8 cellular contexts compared by ENCODE assay signal in the genomic region with DNA sequence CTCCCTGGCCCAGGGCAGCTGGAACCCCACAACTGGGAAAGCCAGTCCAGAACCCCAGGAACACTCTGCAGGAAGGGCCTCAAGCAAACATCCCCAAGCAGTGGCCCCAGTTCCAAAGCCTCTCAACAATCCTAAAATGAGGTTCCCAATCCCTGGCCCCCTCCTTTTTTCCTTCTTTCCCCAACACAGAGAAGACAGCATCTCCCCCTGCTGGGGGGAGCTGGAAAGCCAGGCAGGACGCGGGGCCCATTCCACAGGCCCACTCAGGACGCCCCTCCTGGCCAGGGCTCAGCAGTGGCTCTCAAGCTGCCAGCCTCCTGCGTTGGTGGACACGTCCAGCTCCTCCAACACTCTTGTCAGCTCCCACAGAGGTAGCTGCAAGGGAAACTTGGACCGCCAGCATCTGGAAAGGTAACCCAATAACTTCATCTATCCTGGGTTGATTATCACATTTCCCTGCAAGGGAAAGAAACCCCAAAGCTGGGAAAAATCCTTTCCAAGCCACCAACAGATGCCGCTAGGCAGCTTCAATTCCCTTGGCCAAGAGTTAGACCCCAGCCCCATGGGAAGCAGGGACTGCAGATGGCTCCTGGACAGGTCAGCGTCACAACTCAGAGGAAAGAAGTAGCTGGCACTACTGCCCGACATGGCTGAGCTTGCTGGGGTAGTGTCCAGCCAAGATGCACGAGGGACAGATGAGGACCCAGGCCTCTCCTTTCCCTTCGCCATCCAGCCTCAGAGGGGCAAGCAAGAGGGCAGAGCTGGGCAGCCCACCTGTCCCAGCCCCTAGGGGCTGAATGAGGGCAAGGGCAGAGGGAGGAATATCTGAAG. TPM values are rescaled to one million over a fixed set of nuclear protein-coding genes. Genes with fewer than 3 reads are reported as not detected.
DNase-seq lines count a peak whose midpoint lies in the region; ATAC-seq, FAIRE-seq and TF ChIP-seq lines count a peak whose summit lies in the region.

No MANE protein-coding gene starts in this region.

- no peak overlapping the region for H3K27ac ChIP-seq in upper lobe of right lung

- TF ChIP-seq CTCF in upper lobe of right lung (IDR thresholded peaks at IDR 0.05) = peak; percentile 67

- intact Hi-C loops in upper lobe of right lung (cut with DNase I) = no loop called here

- no peak for ATAC-seq in upper lobe of right lung
- no peak for ATAC-seq in activated CD4-positive, CD25-positive, alpha-beta regulatory T cell treated with anti-CD3 and anti-CD28 coated beads, Interleukin-2, amount 50 U/mL, for 24 hours

- peaks cover 30% of the 10 kb centered on the region for H3K36me3 ChIP-seq in upper lobe of right lung

- peaks cover 30% of the 10 kb centered on the region for H3K4me1 ChIP-seq in upper lobe of right lung

- H3K4me3 ChIP-seq in upper lobe of right lung = no peak overlapping the region

- peak; percentile 28 for DNase-seq in COLO668 (lab: John Stamatoyannopoulos, UW; ENCODE audit: unreplicated experiment)
- DNase-seq in HT-29 (ENCODE audit: low spot score) = peak; percentile 51
- DNase-seq in activated naive CD4-positive, alpha-beta T cell treated with anti-CD3 and anti-CD28 coated beads, Interleukin-2, amount 50 U/mL, for 16 hours = peak; percentile 26
- peak; percentile 51 for DNase-seq in iPS-NIHi7 (ENCODE audit: extremely low spot score)
- no peak for DNase-seq in upper lobe of right lung
- no peak for DNase-seq in NCI-H510A treated with DMSO at 0.1 percent for 48 hours (lab: John Stamatoyannopoulos, UW)
- no peak for DNase-seq in H54 (ENCODE audit: insufficient read length, low spot score)

- no peak for FAIRE-seq in H54 (lab: Jason Lieb, UNC)

- H3K27me3 ChIP-seq in upper lobe of right lung = no peaks in the 10 kb centered on the region

- no peak for TF ChIP-seq POLR2A in H54 (IDR thresholded peaks at IDR 0.05; ENCODE audit: low read depth, low read length)

- H3K9me3 ChIP-seq in upper lobe of right lung = no peaks in the 10 kb centered on the region

RNA-seq across cellular contexts. Expression of a gene that starts 7.6 kb away (rescaled TPM):
- total RNA-seq in HT-29 (2014; rRNA removed; shearing (Covaris generic)) = 54.8 and 56.3 TPM in 2 replicates
- 55.3 TPM for total RNA-seq in upper lobe of right lung

RNA-seq across cellular contexts. Expression of a gene that starts 25.9 kb away (rescaled TPM):
- 5.8 and 7.8 TPM in 2 replicates for total RNA-seq in HT-29 (2014; rRNA removed; shearing (Covaris generic))
- total RNA-seq in upper lobe of right lung = 0.35 TPM

RNA-seq across cellular contexts. Expression of a gene that starts 45.3 kb away (rescaled TPM):
- total RNA-seq in HT-29 (2014; rRNA removed; shearing (Covaris generic)) = 64.6 and 74.2 TPM in 2 replicates
- 39.7 TPM for total RNA-seq in upper lobe of right lung

RNA-seq across cellular contexts. Expression of a gene that starts 49.3 kb away (rescaled TPM):
- 38.9 and 50.0 TPM in 2 replicates for total RNA-seq in HT-29 (2014; rRNA removed; shearing (Covaris generic))
- total RNA-seq in upper lobe of right lung = 39.8 TPM

RNA-seq across cellular contexts. Expression of a gene that starts 54.7 kb away (rescaled TPM):
- 0.03 TPM in 1 of 2 replicates, not detected in the other for total RNA-seq in HT-29 (2014; rRNA removed; shearing (Covaris generic))
- total RNA-seq in upper lobe of right lung = not detected

Comparison
In these comparisons a context has a peak if more than half of its experiments do, and no peak if none do; other contexts are left out.
1. DNase-seq: peak in COLO668 (single experiment), HT-29 (single experiment), activated naive CD4-positive, alpha-beta T cell treated with anti-CD3 and anti-CD28 coated beads, Interleukin-2, amount 50 U/mL, for 16 hours (single experiment) and iPS-NIHi7 (single experiment); none in upper lobe of right lung (single experiment), NCI-H510A treated with DMSO at 0.1 percent for 48 hours (single experiment) and H54 (single experiment).